Comparison of ENCODE assay signal across 14 cellular contexts in the genomic region with DNA sequence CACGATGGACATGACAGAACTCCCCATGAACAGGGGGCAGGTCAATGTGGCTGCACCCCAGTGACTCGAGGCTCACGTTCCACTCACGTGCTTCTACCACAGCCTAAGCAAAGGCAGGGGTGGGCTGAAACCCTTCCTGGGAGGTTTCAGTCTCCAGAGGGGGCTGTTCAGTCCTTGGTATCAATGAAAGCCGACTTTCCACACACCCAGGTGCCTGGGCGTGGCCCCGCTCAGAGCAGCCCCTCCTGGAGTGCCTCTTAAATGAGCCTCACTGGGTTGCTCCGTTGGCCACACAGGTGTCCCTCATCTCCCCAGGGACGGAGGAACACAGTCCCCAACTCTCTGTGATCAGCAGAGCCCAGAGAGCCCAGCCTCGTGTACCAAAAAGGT.
A peak's percentile ranks its signal among the peaks of the same experiment; 100 is the strongest.
DNase-seq lines count a peak whose midpoint lies in the region; ATAC-seq, FAIRE-seq and TF ChIP-seq lines count a peak whose summit lies in the region.
"Had no signal": no experiment of that assay in that cellular context is flagged by ENCODE, and none has a peak within 500 bp of the region (broad histone marks: within the 10 kb centered on the region; RNA-seq: fewer than 3 reads in every experiment).

No MANE protein-coding gene starts in this region.

- no peaks in the 10 kb centered on the region for H3K9me3 Mint-ChIP-seq in osteocyte (ENCODE audit: unreplicated experiment)
- H3K9me3 Mint-ChIP-seq: mesothelial cell of epicardium had no signal

- H3K4ac ChIP-seq in H1 (replicated peaks; ENCODE audit: insufficient read length, low read depth, low read length): no peak overlapping the region

- POLR2A ChIA-PET in H1 (lab: Charles Lee; ENCODE audit: partially characterized antibody): interaction anchor here (1.2 kb wide), 1 partner anchor 9 kb away, joined by 3 read pairs; no protein-coding TSS in a partner anchor

- H4K91ac ChIP-seq in H1 (replicated peaks; ENCODE audit: insufficient read length, low read length): no peak overlapping the region

- TF ChIP-seq POLR2A in heart left ventricle (IDR thresholded peaks at IDR 0.05) (no peak), H1 (IDR thresholded peaks at IDR 0.05; ENCODE audit: control extremely low read depth in 1 of 2, low read depth in 2 of 2, low read length in 2 of 2) (no peak)

- H3K4me1 ChIP-seq in heart left ventricle: peaks cover 0 to 43% (median 21%) of the 10 kb centered on the region in 12 donors
- H3K4me1 ChIP-seq in H1 (replicated peaks in 1 of 4; ENCODE audit: control insufficient read depth in 3 of 4, insufficient read depth in 4 of 4, low read length in 3 of 4): no peaks in the 10 kb centered on the region; a peak in 3 of 7 replicates

- H3K14ac ChIP-seq in H1 (ENCODE audit: insufficient read length): no peak overlapping the region

- no peak overlapping the region for H2BK20ac ChIP-seq in H1 (ENCODE audit: low read length)

- H3K4me3 ChIP-seq in heart left ventricle (no peak overlapping the region), H1 (ENCODE audit: extremely low read depth in 1 of 4, insufficient read depth in 2 of 4, low read depth in 3 of 4, low read length in 4 of 4) (no peak overlapping the region)

- H4K8ac ChIP-seq in H1 (ENCODE audit: extremely low read depth, insufficient read depth, low read length): peak overlapping the region; percentile 53; the same call in 1 of the 2 replicates

- H3K27ac ChIP-seq in heart left ventricle (peak overlapping the region; percentile 14 to 78 (median 63)), H1 (ENCODE audit: low read depth, low read length) (no peak overlapping the region)

- peaks cover 3% of the 10 kb centered on the region; the same call in 1 of the 2 replicates for H3K79me1 ChIP-seq in H1 (ENCODE audit: low read depth, low read length)

- peak overlapping the region; percentile 50; the same call in 1 of the 2 replicates for H2BK12ac ChIP-seq in H1 (ENCODE audit: low read depth, low read length)

- H3K18ac ChIP-seq in H1 (ENCODE audit: extremely low read depth, low read length): no peak overlapping the region

- peaks cover 10% of the 10 kb centered on the region; the same call in 1 of the 2 replicates for H3K23me2 ChIP-seq in H1 (ENCODE audit: low read depth, low read length)

- H2AFZ ChIP-seq in H1 (ENCODE audit: low read length): no peak overlapping the region

- ATAC-seq in heart left ventricle (no peak), left cardiac atrium (no peak), left colon (no peak), HG03342 (IDR thresholded peaks at IDR 0.05; ENCODE audit: unreplicated experiment) (no peak)
- ATAC-seq: SK-N-SH treated with all-trans-retinoic acid at 6 μM for 48 hours had no signal

- H3K4me2 ChIP-seq in H1 (ENCODE audit: insufficient read depth in 1 of 2, low read depth in 2 of 2, low read length in 2 of 2): no peak overlapping the region

- no peak overlapping the region for H3K9ac ChIP-seq in H1 (replicated peaks in 1 of 4; ENCODE audit: extremely low read depth in 1 of 4, low read depth in 3 of 4, low read length in 3 of 4)

- no peak overlapping the region for H4K5ac ChIP-seq in H1 (ENCODE audit: insufficient read length, low read depth, low read length)

- WGBS in heart left ventricle, 4 donors: 85 to 89% (median 86%) methylated on average over 8 to 10 of the region's 10 CpGs
- 80% methylated on average over 10 of the region's 10 CpGs; no CpG with 5 or more reads in 1 of the 2 experiments for WGBS in H1 (ENCODE audit: extremely low coverage in 1 of 2, insufficient coverage in 1 of 2, insufficient read length in 1 of 2, insufficient replicate concordance in 2 of 2, low coverage in 1 of 2, low lambda C conversion rate in 2 of 2, missing lambda C conversion rate in 1 of 2), 2 experiments

- peaks cover 37% of the 10 kb centered on the region for H3K4me1 Mint-ChIP-seq in osteocyte (ENCODE audit: unreplicated experiment)

- no peak overlapping the region for H2BK120ac ChIP-seq in H1 (replicated peaks; ENCODE audit: low read depth, low read length)

- intact Hi-C loops in heart left ventricle (cut with DNase I): loop anchor here in 1 of 10 donors (5.0 kb wide), 1 partner anchor 57 kb away; no protein-coding TSS in a partner anchor
- intact Hi-C loops in left cardiac atrium (cut with DNase I): no loop called here
- intact Hi-C loops in left colon (cut with DNase I, micrococcal nuclease): no loop called here

- no peak overlapping the region for H3K4me3 Mint-ChIP-seq in osteocyte (ENCODE audit: unreplicated experiment)
- H3K4me3 Mint-ChIP-seq: mesothelial cell of epicardium had no signal

- H3K9me3 ChIP-seq in heart left ventricle (no peaks in the 10 kb centered on the region), H1 (ENCODE audit: insufficient read depth in 2 of 2, low read depth in 1 of 2, low read length in 1 of 2) (no peaks in the 10 kb centered on the region)

- H2AK5ac ChIP-seq in H1 (ENCODE audit: low read depth, low read length): no peak overlapping the region

- no peaks in the 10 kb centered on the region for H3K27me3 Mint-ChIP-seq in osteocyte (ENCODE audit: unreplicated experiment)

- CTCF ChIA-PET in H1 (lab: Charles Lee; ENCODE audit: partially characterized antibody): interaction anchor here (1.0 kb wide), 1 partner anchor 356 kb away, joined by 4 read pairs; no protein-coding TSS in a partner anchor

- H2BK15ac ChIP-seq in H1 (ENCODE audit: low read length): no peak overlapping the region

- H3K79me2 ChIP-seq in H1 (ENCODE audit: control insufficient read depth in 1 of 2, insufficient read depth in 2 of 2, low read length in 2 of 2): peaks cover 0 to 5% of the 10 kb centered on the region in 2 experiments; a peak in 1 of 4 replicates

- peaks cover 0 to 4% of the 10 kb centered on the region in 2 experiments for H4K20me1 ChIP-seq in H1 (replicated peaks in 1 of 2; ENCODE audit: control insufficient read depth in 1 of 2, insufficient read depth in 2 of 2, low read length in 2 of 2)

- in situ Hi-C loops in GM13976 (cut with MboI; ENCODE audit: low sequenced_read_pairs, unreplicated experiment): no loop called here

- peak overlapping the region; percentile 89 for H3K27ac Mint-ChIP-seq in osteocyte (ENCODE audit: unreplicated experiment)

- TF ChIP-seq CTCF in heart left ventricle (IDR thresholded peaks at IDR 0.05): no peak
- TF ChIP-seq CTCF in H1 (IDR thresholded peaks at IDR 0.05; ENCODE audit: control extremely low read depth in 1 of 3, insufficient read depth in 1 of 3, low read depth in 1 of 3, low read length in 3 of 3): no peak
- TF ChIP-seq CTCF in osteocyte (IDR thresholded peaks at IDR 0.05): no peak
- no peak for TF ChIP-seq CTCF in GM13976 (IDR thresholded peaks at IDR 0.05; ENCODE audit: borderline replicate concordance, control extremely low read depth, extremely low read depth, insufficient read depth, missing control alignments)

- DNase-seq in heart left ventricle (peak in 1 of 5 donors; percentile 52), left cardiac atrium (no peak), H1 (ENCODE audit: low read depth in 1 of 2, low spot score in 2 of 2) (no peak), osteocyte (ENCODE audit: extremely low spot score, unreplicated experiment) (no peak), NCI-H1694 (lab: John Stamatoyannopoulos, UW) (no peak), GM13976 (ENCODE audit: low spot score) (no peak), left colon (no peak)
- DNase-seq: activated CD4-positive, alpha-beta T cell treated with anti-CD3 and anti-CD28 coated beads, Interleukin-2, amount 50 U/mL, for 1 hour; hippocampal formation; Karpas-422; NCI-H2081 treated with DMSO at 0.1 percent for 48 hours had no signal

- no peak overlapping the region for H3K56ac ChIP-seq in H1 (replicated peaks; ENCODE audit: insufficient read length, low read depth, low read length)

- H3K23ac ChIP-seq in H1 (ENCODE audit: insufficient read length): no peak overlapping the region

- H2BK5ac ChIP-seq in H1 (ENCODE audit: low read depth, low read length): peak overlapping the region; percentile 60; the same call in 1 of the 2 replicates

- TF ChIP-seq RAD21 in H1 (IDR thresholded peaks at IDR 0.05 in 1 of 2, conservative IDR thresholded peaks at IDR 0.05 in 1 of 2; ENCODE audit: low read depth in 2 of 2, low read length in 2 of 2): no peak

- peaks cover 0 to 11% (median 0%) of the 10 kb centered on the region in 9 donors for H3K36me3 ChIP-seq in heart left ventricle
- peaks cover 0 to 8% (median 2%) of the 10 kb centered on the region in 4 experiments; a peak in 2 of 8 replicates for H3K36me3 ChIP-seq in H1 (ENCODE audit: control insufficient read depth in 2 of 4, insufficient read depth in 4 of 4, low read length in 3 of 4)

- H3K27me3 ChIP-seq in heart left ventricle: no peaks in the 10 kb centered on the region
- no peaks in the 10 kb centered on the region for H3K27me3 ChIP-seq in H1 (replicated peaks in 1 of 4; ENCODE audit: control insufficient read depth in 3 of 4, extremely low read depth in 1 of 4, insufficient read depth in 3 of 4, low read length in 3 of 4)

- FAIRE-seq in H1 (lab: Jason Lieb, UNC): no peak

- no peaks in the 10 kb centered on the region for H3K36me3 Mint-ChIP-seq in osteocyte (ENCODE audit: unreplicated experiment)

- TF ChIP-seq EP300 in H1 (IDR thresholded peaks at IDR 0.05; ENCODE audit: borderline replicate concordance in 1 of 2, low read depth in 2 of 2, low read length in 2 of 2): no peak

TF ChIP-seq in H1, 55 proteins besides CTCF, POLR2A, EP300 and RAD21 (continues in another document):
- TF ChIP-seq SAP30 (IDR thresholded peaks at IDR 0.05; ENCODE audit: insufficient read depth, insufficient replicate concordance, low read length) (no peak), E2F6 (IDR thresholded peaks at IDR 0.05) (no peak), BCL11A (IDR thresholded peaks at IDR 0.05; ENCODE audit: low read depth in 2 of 2, low read length in 2 of 2) (no peak), GABPA (IDR thresholded peaks at IDR 0.05; ENCODE audit: borderline replicate concordance, insufficient read depth, low read length) (no peak), CTBP2 (IDR thresholded peaks at IDR 0.05; ENCODE audit: borderline replicate concordance, insufficient read depth, insufficient read length, low read length) (no peak)
- TF ChIP-seq, protein P1, sequence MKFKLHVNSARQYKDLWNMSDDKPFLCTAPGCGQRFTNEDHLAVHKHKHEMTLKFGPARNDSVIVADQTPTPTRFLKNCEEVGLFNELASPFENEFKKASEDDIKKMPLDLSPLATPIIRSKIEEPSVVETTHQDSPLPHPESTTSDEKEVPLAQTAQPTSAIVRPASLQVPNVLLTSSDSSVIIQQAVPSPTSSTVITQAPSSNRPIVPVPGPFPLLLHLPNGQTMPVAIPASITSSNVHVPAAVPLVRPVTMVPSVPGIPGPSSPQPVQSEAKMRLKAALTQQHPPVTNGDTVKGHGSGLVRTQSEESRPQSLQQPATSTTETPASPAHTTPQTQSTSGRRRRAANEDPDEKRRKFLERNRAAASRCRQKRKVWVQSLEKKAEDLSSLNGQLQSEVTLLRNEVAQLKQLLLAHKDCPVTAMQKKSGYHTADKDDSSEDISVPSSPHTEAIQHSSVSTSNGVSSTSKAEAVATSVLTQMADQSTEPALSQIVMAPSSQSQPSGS (IDR thresholded peaks at IDR 0.05; ENCODE audit: low read length): no peak
